ENCODE assay signal across 21 cellular contexts in the genomic region with DNA sequence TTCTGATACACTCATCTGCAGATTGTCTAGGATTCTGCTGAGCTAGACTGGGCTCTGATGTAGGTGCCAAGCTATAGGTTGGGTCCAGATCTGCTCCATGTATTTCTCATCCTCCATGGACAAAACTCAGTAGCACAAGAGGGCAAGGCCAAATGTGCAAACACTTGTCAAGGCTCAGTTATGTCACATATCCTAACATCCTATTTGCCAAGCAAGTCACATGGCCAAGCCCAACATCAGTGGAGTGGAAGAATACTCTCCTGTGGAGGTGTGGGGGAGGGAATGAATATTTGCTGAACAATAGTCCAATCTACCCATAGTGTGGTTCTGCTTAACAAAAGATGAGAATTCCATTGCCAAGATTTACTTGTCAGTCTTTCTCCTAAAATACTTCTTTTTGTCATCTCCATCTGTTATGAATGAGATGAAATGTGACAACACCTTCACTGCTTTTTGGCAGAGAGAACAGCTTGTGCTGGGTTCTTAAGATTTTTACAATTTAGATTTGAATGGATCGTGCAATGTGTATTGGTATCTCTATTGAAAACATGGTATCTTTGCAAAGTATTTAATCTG.
"Had no signal": no experiment of that assay in that cellular context is flagged by ENCODE, and none has a peak within 500 bp of the region (broad histone marks: within the 10 kb centered on the region; RNA-seq: fewer than 3 reads in every experiment).

No MANE protein-coding gene starts in this region.

- H3K9me3 Mint-ChIP-seq: activated naive CD4-positive, alpha-beta T cell treated with anti-CD3 and anti-CD28 coated beads for 36 hours; activated T-cell treated with anti-CD3 and anti-CD28 coated beads, Interleukin-2, amount 50 U/mL, for 72 hours; natural killer cell treated with Interleukin-12 subunit alpha and Interleukin-12 subunit beta and Interleukin-15 and Interleukin-18, amount 100 ng/mL, for 72 hours had no signal

- H3K4me3 Mint-ChIP-seq: activated naive CD4-positive, alpha-beta T cell treated with anti-CD3 and anti-CD28 coated beads for 36 hours; activated naive CD8-positive, alpha-beta T cell treated with anti-CD3 and anti-CD28 coated beads, Interleukin-2, amount 10 ng/mL, durations not matched to agents 7 days and 5 days; activated T-cell treated with anti-CD3 and anti-CD28 coated beads, Interleukin-2, amount 50 U/mL, for 72 hours; immature natural killer cell; natural killer cell treated with Interleukin-12 subunit alpha and Interleukin-12 subunit beta and Interleukin-15 and Interleukin-18, amount 100 ng/mL, for 72 hours; type B pancreatic cell had no signal

- FAIRE-seq: colon had no signal

- H3K4me1 ChIP-seq: foreskin keratinocyte had no signal

- H3K27ac Mint-ChIP-seq: activated naive CD4-positive, alpha-beta T cell treated with anti-CD3 and anti-CD28 coated beads for 36 hours; activated naive CD8-positive, alpha-beta T cell treated with anti-CD3 and anti-CD28 coated beads, Interleukin-2, amount 10 ng/mL, durations not matched to agents 7 days and 5 days; activated T-cell treated with anti-CD3 and anti-CD28 coated beads, Interleukin-2, amount 50 U/mL, for 72 hours; natural killer cell treated with Interleukin-12 subunit alpha and Interleukin-12 subunit beta and Interleukin-15 and Interleukin-18, amount 100 ng/mL, for 72 hours; progenitor cell of endocrine pancreas; type B pancreatic cell had no signal

- H3K36me3 ChIP-seq: cardiac muscle cell, thoracic aorta had no signal

- H3K36me3 Mint-ChIP-seq: natural killer cell treated with Interleukin-12 subunit alpha and Interleukin-12 subunit beta and Interleukin-15 and Interleukin-18, amount 100 ng/mL, for 72 hours had no signal

- H3K27me3 ChIP-seq: cardiac muscle cell, foreskin keratinocyte, spleen had no signal

- H3K9me3 ChIP-seq: spleen, thoracic aorta had no signal

- H3K27ac ChIP-seq: foreskin keratinocyte, spleen, thoracic aorta had no signal

- H3K27me3 Mint-ChIP-seq: activated naive CD8-positive, alpha-beta T cell treated with anti-CD3 and anti-CD28 coated beads, Interleukin-2, amount 10 ng/mL, durations not matched to agents 7 days and 5 days; natural killer cell treated with Interleukin-12 subunit alpha and Interleukin-12 subunit beta and Interleukin-15 and Interleukin-18, amount 100 ng/mL, for 72 hours; progenitor cell of endocrine pancreas; type B pancreatic cell had no signal

- DNase-seq: activated CD4-positive, alpha-beta T cell treated with anti-CD3 and anti-CD28 coated beads, Interleukin-2, amount 50 U/mL, for 4 hours; activated effector memory CD4-positive, alpha-beta T cell treated with Interleukin-2 at 50 U/mL for 16 hours; activated naive CD4-positive, alpha-beta T cell treated with anti-CD3 and anti-CD28 coated beads for 36 hours; activated naive CD8-positive, alpha-beta T cell treated with anti-CD3 and anti-CD28 coated beads, Interleukin-2, amount 10 ng/mL, durations not matched to agents 7 days and 5 days; activated T-cell treated with anti-CD3 and anti-CD28 coated beads, Interleukin-2, amount 50 U/mL, for 72 hours; effector memory CD4-positive, alpha-beta T cell; foreskin keratinocyte; immature natural killer cell; kidney glomerular epithelial cell; left ventricle myocardium superior; mammary epithelial cell; spleen; stimulated activated CD4-positive, alpha-beta T cell treated with anti-CD3 and anti-CD28 coated beads, Interleukin-4, amount 100 ng/mL, for 1 hour; stimulated activated naive CD4-positive, alpha-beta T cell; T-helper 9 cell had no signal

- H3K4me3 ChIP-seq: cardiac muscle cell, spleen, thoracic aorta had no signal
